In genomic region chr13:47148543-47148942, GRCh38 we compare ENCODE assay signal across 24 cellular contexts.
DNase-seq lines count a peak whose midpoint lies in the region; ATAC-seq and TF ChIP-seq lines count a peak whose summit lies in the region.
"Had no signal": no experiment of that assay in that cellular context is flagged by ENCODE, and none has a peak within 500 bp of the region (broad histone marks: within the 10 kb centered on the region; RNA-seq: fewer than 3 reads in every experiment).

No MANE protein-coding gene starts in this region.

- H3K4me2 ChIP-seq in neural progenitor cell = no peak overlapping the region
- H3K4me2 ChIP-seq: BLaER1, PC-9 had no signal

- in situ Hi-C loops in astrocyte of the spinal cord (cut with HindIII; ENCODE audit: low sequenced_read_pairs) = no loop called here

- H3K27me3 Mint-ChIP-seq in neural progenitor cell (ENCODE audit: insufficient read depth, low read depth) (no peaks in the 10 kb centered on the region), HFFc6 (ENCODE audit: insufficient read depth) (no peaks in the 10 kb centered on the region)
- H3K27me3 Mint-ChIP-seq: CD4-positive, alpha-beta T cell had no signal

- no peak overlapping the region for H3K4me3 ChIP-seq in astrocyte of the spinal cord (ENCODE audit: low read depth, low read length)
- H3K4me3 ChIP-seq in neural progenitor cell = no peak overlapping the region
- no peak overlapping the region for H3K4me3 ChIP-seq in breast epithelium
- H3K4me3 ChIP-seq: BLaER1, PC-9, SK-N-MC had no signal

- no peaks in the 10 kb centered on the region for H3K36me3 Mint-ChIP-seq in neural progenitor cell
- no peaks in the 10 kb centered on the region for H3K36me3 Mint-ChIP-seq in HFFc6 (ENCODE audit: low read depth)

- H3K9me3 Mint-ChIP-seq in neural progenitor cell (peaks cover 4% of the 10 kb centered on the region), HFFc6 (peaks cover 4% of the 10 kb centered on the region; the same call in 1 of the 2 replicates)
- H3K9me3 Mint-ChIP-seq: CD4-positive, alpha-beta T cell had no signal

- DNase-seq in H4 (ENCODE audit: low spot score) (peak; percentile 14), OCI-M1 (lab: John Stamatoyannopoulos, UW) (peak; percentile 10), astrocyte of the spinal cord (ENCODE audit: low read depth, low spot score) (peak; percentile 11), neural progenitor cell (ENCODE audit: low spot score) (no peak), HFFc6 (no peak), breast epithelium (ENCODE audit: low spot score in 2 of 2) (no peak), activated gamma-delta T cell treated with Interleukin-2 at 50 U/mL for 16 hours (no peak)
- DNase-seq: CD4-positive, alpha-beta T cell; COR-L47; DND-41; MV-4-11; NCI-H1105 treated with DMSO at 0.1 percent for 48 hours; NCI-H2029 treated with DMSO at 0.1 percent for 48 hours; NCI-H345; NCI-H524 treated with DMSO at 0.1 percent for 48 hours; NCI-H82; PC-9; RPMI8226; SHP77; SW 1271 had no signal

- H3K9ac ChIP-seq in neural progenitor cell = no peak overlapping the region
- H3K9ac ChIP-seq: BLaER1 had no signal

- H3K4me1 ChIP-seq in neural progenitor cell = peaks cover 5% of the 10 kb centered on the region
- H3K4me1 ChIP-seq in breast epithelium = no peaks in the 10 kb centered on the region
- H3K4me1 ChIP-seq: BLaER1 had no signal

- H2AFZ ChIP-seq in neural progenitor cell (replicated peaks) = no peak overlapping the region
- H2AFZ ChIP-seq: PC-9 had no signal

- H3K79me2 ChIP-seq in neural progenitor cell (ENCODE audit: low read depth) = no peaks in the 10 kb centered on the region

- H3K27ac Mint-ChIP-seq in neural progenitor cell = peak overlapping the region; percentile 35
- H3K27ac Mint-ChIP-seq in HFFc6 = no peak overlapping the region
- H3K27ac Mint-ChIP-seq: CD4-positive, alpha-beta T cell had no signal

- H3K27me3 ChIP-seq in neural progenitor cell = no peaks in the 10 kb centered on the region
- no peaks in the 10 kb centered on the region for H3K27me3 ChIP-seq in breast epithelium
- H3K27me3 ChIP-seq: BLaER1 had no signal

- H3K4me3 Mint-ChIP-seq in neural progenitor cell (no peak overlapping the region), HFFc6 (no peak overlapping the region)
- H3K4me3 Mint-ChIP-seq: CD4-positive, alpha-beta T cell had no signal

- H3K9me3 ChIP-seq in neural progenitor cell (ENCODE audit: low read depth) (no peaks in the 10 kb centered on the region), breast epithelium (no peaks in the 10 kb centered on the region)
- H3K9me3 ChIP-seq: BLaER1 had no signal

- TF ChIP-seq POLR2A in breast epithelium (IDR thresholded peaks at IDR 0.05) = no peak

- intact Hi-C loops in breast epithelium (cut with DNase I; ENCODE audit: low total_unique reads) = no loop called here

- H3K36me3 ChIP-seq in neural progenitor cell (no peaks in the 10 kb centered on the region), breast epithelium (no peaks in the 10 kb centered on the region)
- H3K36me3 ChIP-seq: BLaER1 had no signal

- no peaks in the 10 kb centered on the region for H3F3A ChIP-seq in neural progenitor cell (ENCODE audit: low read depth)

- ATAC-seq in GM19467 (IDR thresholded peaks at IDR 0.05; ENCODE audit: unreplicated experiment) = no peak

- H4K20me1 ChIP-seq in neural progenitor cell (ENCODE audit: low read depth) = no peaks in the 10 kb centered on the region
- H4K20me1 ChIP-seq: BLaER1 had no signal

- H3K4me1 Mint-ChIP-seq in neural progenitor cell (peaks cover 8% of the 10 kb centered on the region), HFFc6 (ENCODE audit: low read depth) (no peaks in the 10 kb centered on the region; the same call in 1 of the 2 replicates)

- H3K27ac ChIP-seq in neural progenitor cell (no peak overlapping the region), breast epithelium (no peak overlapping the region)
- H3K27ac ChIP-seq: BLaER1, HL-60, PC-9, SK-N-MC had no signal

- TF ChIP-seq CTCF in astrocyte of the spinal cord (IDR thresholded peaks at IDR 0.05; ENCODE audit: low read depth, low read length) = no peak
- no peak for TF ChIP-seq CTCF in neural progenitor cell (IDR thresholded peaks at IDR 0.05)
- no peak for TF ChIP-seq CTCF in HFFc6 (IDR thresholded peaks at IDR 0.05)
- no peak for TF ChIP-seq CTCF in breast epithelium (IDR thresholded peaks at IDR 0.05)

Comparison
In these comparisons a context has a peak if more than half of its experiments do, and no peak if none do; other contexts are left out.
1. DNase-seq: peak in H4 (single experiment), OCI-M1 (single experiment) and astrocyte of the spinal cord (single experiment); none in neural progenitor cell (single experiment), HFFc6 (single experiment), breast epithelium (0 of 2) and activated gamma-delta T cell treated with Interleukin-2 at 50 U/mL for 16 hours (single experiment).